11 cellular contexts compared by ENCODE assay signal in genomic region chr1:94579876-94580294, GRCh38. TPM values are rescaled to one million over a fixed set of nuclear protein-coding genes. Genes with fewer than 3 reads are reported as not detected.
DNase-seq lines count a peak whose midpoint lies in the region; ATAC-seq and TF ChIP-seq lines count a peak whose summit lies in the region.
"Had no signal": no experiment of that assay in that cellular context is flagged by ENCODE, and none has a peak within 500 bp of the region (broad histone marks: within the 10 kb centered on the region; RNA-seq: fewer than 3 reads in every experiment).

No MANE protein-coding gene starts in this region.

- no peaks in the 10 kb centered on the region for H4K20me1 ChIP-seq in mammary epithelial cell (ENCODE audit: insufficient read depth, low read length)

- intact Hi-C loops in mammary epithelial cell (cut with micrococcal nuclease), result loop anchor here (2.0 kb wide), 1 partner anchor 35 kb away; no protein-coding TSS in a partner anchor

- peak overlapping the region; percentile 93 for H2AFZ ChIP-seq in mammary epithelial cell (ENCODE audit: low read depth, low read length)

- 57% methylated on average over 2 of the region's 2 CpGs for WGBS in HUES64
- WGBS in mammary epithelial cell (ENCODE audit: low coverage, missing lambda C conversion rate), result 0% methylated on average over 2 of the region's 2 CpGs
- 32 to 33% methylated on average over 2 of the region's 2 CpGs for WGBS in mesodermal cell (ENCODE audit: insufficient coverage in 2 of 2), 2 experiments

- H3K27ac ChIP-seq in HUES64 (ENCODE audit: low read depth, low read length), result peak overlapping the region; percentile 37; the same call in 1 of the 2 replicates
- peak overlapping the region; percentile 60 for H3K27ac ChIP-seq in mammary epithelial cell (ENCODE audit: insufficient read depth, low read depth, low read length)
- H3K27ac ChIP-seq in mesodermal cell (ENCODE audit: low read depth, low read length, severe bottlenecking), result peak overlapping the region; percentile 76
- no peak overlapping the region for H3K27ac ChIP-seq in right atrium auricular region

- dilution Hi-C loops in mammary epithelial cell (cut with HindIII; ENCODE audit: low sequenced_read_pairs), result loop anchor here (5.0 kb wide), 1 partner anchor 38 kb away; the partner anchor contains the start of gene F3

- TF ChIP-seq CTCF in mammary epithelial cell (conservative IDR thresholded peaks at IDR 0.05 in 1 of 2, IDR thresholded peaks at IDR 0.05 in 1 of 2; ENCODE audit: extremely low read depth in 1 of 2, insufficient read depth in 1 of 2, low read depth in 1 of 2, low read length in 2 of 2) (no peak), right atrium auricular region (IDR thresholded peaks at IDR 0.05) (no peak)

- H3K4me2 ChIP-seq in mammary epithelial cell (ENCODE audit: insufficient read depth, low read depth, low read length), result peak overlapping the region; percentile 12

- H3K9me3 ChIP-seq in HUES64 (ENCODE audit: insufficient read depth, low read depth, low read length), result peaks cover 19% of the 10 kb centered on the region; the same call in 1 of the 2 replicates
- H3K9me3 ChIP-seq in mammary epithelial cell (replicated peaks; ENCODE audit: insufficient read depth, low read length), result peaks cover 11% of the 10 kb centered on the region
- H3K9me3 ChIP-seq in mesodermal cell (ENCODE audit: control insufficient read depth, low read length), result peaks cover 23% of the 10 kb centered on the region
- peaks cover 0 to 7% of the 10 kb centered on the region in 2 donors for H3K9me3 ChIP-seq in right atrium auricular region

- H3K4me3 ChIP-seq in HUES64 (ENCODE audit: low read length) (no peak overlapping the region), mammary epithelial cell (replicated peaks in 1 of 3; ENCODE audit: insufficient read depth in 1 of 3, low read depth in 2 of 3, low read length in 3 of 3) (no peak overlapping the region), mesodermal cell (ENCODE audit: extremely low read depth, insufficient read depth, low read length, poor library complexity, severe bottlenecking) (no peak overlapping the region), right atrium auricular region (no peak overlapping the region)

- H3K79me2 ChIP-seq in mammary epithelial cell (ENCODE audit: insufficient read depth, low read length), result no peaks in the 10 kb centered on the region

- no peak for ATAC-seq in activated CD4-positive, CD25-positive, alpha-beta regulatory T cell treated with anti-CD3 and anti-CD28 coated beads, Interleukin-2, amount 50 U/mL, for 24 hours

- CTCF ChIA-PET in mammary epithelial cell (lab: Charles Lee; ENCODE audit: low non-redundant PET), result no interaction called here

- H3K27me3 ChIP-seq in HUES64 (ENCODE audit: insufficient read depth, low read length) (no peaks in the 10 kb centered on the region), mammary epithelial cell (ENCODE audit: insufficient read depth, low read length) (no peaks in the 10 kb centered on the region), right atrium auricular region (no peaks in the 10 kb centered on the region)

- in situ Hi-C loops in mammary epithelial cell (cut with MboI; ENCODE audit: low sequenced_read_pairs in 2 of 2), result no loop called here

- H3K36me3 ChIP-seq in HUES64 (ENCODE audit: insufficient read depth, low read length) (no peaks in the 10 kb centered on the region), mammary epithelial cell (ENCODE audit: insufficient read depth, low read length) (no peaks in the 10 kb centered on the region), mesodermal cell (ENCODE audit: control insufficient read depth, insufficient read depth, low read length) (no peaks in the 10 kb centered on the region), right atrium auricular region (no peaks in the 10 kb centered on the region)

- H3K4me1 ChIP-seq in HUES64 (ENCODE audit: insufficient read depth, low read length) (peaks cover 12% of the 10 kb centered on the region; the same call in 1 of the 2 replicates), mammary epithelial cell (ENCODE audit: insufficient read depth, low read length) (peaks cover 35% of the 10 kb centered on the region), mesodermal cell (ENCODE audit: control insufficient read depth, insufficient read depth, low read length, poor library complexity, severe bottlenecking) (peaks cover 10% of the 10 kb centered on the region), right atrium auricular region (peaks cover 0 to 5% of the 10 kb centered on the region in 2 donors)

- no TSS peak for BruUV-seq in mammary epithelial cell (replicated peaks; lab: Mats Ljungman, UMichigan)

- H3K9ac ChIP-seq in HUES64 (ENCODE audit: low read depth, low read length) (no peak overlapping the region; the same call in 1 of the 2 replicates), mammary epithelial cell (ENCODE audit: insufficient read depth, low read length) (no peak overlapping the region)

- DNase-seq in AG08396 (ENCODE audit: low spot score) (peak; percentile 88), mammary epithelial cell (peak; percentile 93), ecto neural progenitor cell (ENCODE audit: low spot score) (no peak), NCI-H1417 treated with DMSO at 0.1 percent for 48 hours (lab: John Stamatoyannopoulos, UW) (no peak), right atrium auricular region (ENCODE audit: low spot score) (no peak)
- DNase-seq: activated CD4-positive, CD25-positive, alpha-beta regulatory T cell; caudate nucleus; CD8-positive, alpha-beta memory T cell had no signal

RNA-seq across cellular contexts. Expression of gene F3, which starts 38.3 kb away (rescaled TPM):
- polyA plus RNA-seq in HUES64 (2013, experiment 1 of 2), result 4.8 TPM
- polyA plus RNA-seq in HUES64 (2013, experiment 2 of 2), result 5.4 TPM
- total RNA-seq in mammary epithelial cell, result 1,000 to 10,000 TPM in 1 of 2 donors, 100 to 1,000 TPM in 1; 994 to 1,649 TPM
- polyA plus RNA-seq in mammary epithelial cell, result 703 TPM
- polyA minus RNA-seq in mammary epithelial cell, result 2,245 TPM
- polyA plus RNA-seq in mesodermal cell (2013, experiment 1 of 2), result 6.1 TPM
- polyA plus RNA-seq in mesodermal cell (2013, experiment 2 of 2), result 5.1 TPM
- 10 to 100 TPM; 25.6 to 29.5 TPM for total RNA-seq in right atrium auricular region
- polyA plus RNA-seq: CD8-positive, alpha-beta memory T cell had no signal

Comparison
In these comparisons a context has a peak if more than half of its experiments do, and no peak if none do; other contexts are left out.
1. DNase-seq: peak in AG08396 (single experiment) and mammary epithelial cell (single experiment); none in ecto neural progenitor cell (single experiment), NCI-H1417 treated with DMSO at 0.1 percent for 48 hours (single experiment) and right atrium auricular region (single experiment).
2. H3K27ac ChIP-seq: peak in HUES64 (single experiment), mammary epithelial cell (single experiment) and mesodermal cell (single experiment); none in right atrium auricular region (0 of 2).
3. RNA of gene F3, which starts 38.3 kb away (total RNA-seq): 994 to 1,649 TPM in mammary epithelial cell; 25.6 to 29.5 TPM in right atrium auricular region; every median in the first group is over 10 times any median in the second.